In genomic region chr12:56901313-56901712, GRCh38 we compare ENCODE assay signal across 5 cellular contexts. TPM values are rescaled to one million over a fixed set of nuclear protein-coding genes. Genes with fewer than 3 reads are reported as not detected.
"Had no signal": no experiment of that assay in that cellular context is flagged by ENCODE, and none has a peak within 500 bp of the region (broad histone marks: within the 10 kb centered on the region; RNA-seq: fewer than 3 reads in every experiment).

No MANE protein-coding gene starts in this region.

RNA-seq across cellular contexts. Expression of gene SDR9C7, which starts 32.9 kb away (rescaled TPM):
- total RNA-seq: GM23248, HepG2, HT-29 had no signal
- polyA plus RNA-seq: GM23248, IgD-negative memory B cell had no signal

RNA-seq across cellular contexts. Expression of gene RDH16, which starts 56.1 kb away (rescaled TPM):
- total RNA-seq: GM23248, H4, HT-29 had no signal
- polyA plus RNA-seq: GM23248 had no signal
